In genomic region chr18:35376393-35376741, GRCh38 we compare ENCODE assay signal across 8 cellular contexts. TPM values are rescaled to one million over a fixed set of nuclear protein-coding genes. Genes with fewer than 3 reads are reported as not detected.
DNase-seq lines count a peak whose midpoint lies in the region; ATAC-seq and TF ChIP-seq lines count a peak whose summit lies in the region.

No MANE protein-coding gene starts in this region.

- peak overlapping the region; percentile 14 for H3K27ac ChIP-seq in HUES48 (ENCODE audit: low read depth, low read length)
- peak overlapping the region in 2 of 4 donors; percentile 68 to 73 for H3K27ac ChIP-seq in esophagus muscularis mucosa (replicated peaks in 1 of 4)
- no peak overlapping the region for H3K27ac ChIP-seq in neural cell (ENCODE audit: low read length)

- TF ChIP-seq EP300 in esophagus muscularis mucosa (IDR thresholded peaks at IDR 0.05) (no peak), neural cell (conservative IDR thresholded peaks at IDR 0.05; ENCODE audit: poor library complexity, severe bottlenecking) (no peak)

- WGBS in esophagus muscularis mucosa: 24% methylated on average over 10 of the region's 13 CpGs

- H3K4me3 ChIP-seq in HUES48 (ENCODE audit: low read depth, low read length) (peak overlapping the region; percentile 73), WI38 (ENCODE audit: low read depth, low read length) (peak overlapping the region; percentile 68), esophagus muscularis mucosa (peak overlapping the region; percentile 70 to 98 (median 93)), neural cell (ENCODE audit: low read length) (peak overlapping the region; percentile 82)

- H3K9me2 ChIP-seq in neural cell (ENCODE audit: insufficient read depth, low read length): no peaks in the 10 kb centered on the region

- DNase-seq in esophagus muscularis mucosa (ENCODE audit: extremely low spot score) (peak; percentile 86), NCI-H2029 treated with DMSO at 0.1 percent for 48 hours (lab: John Stamatoyannopoulos, UW) (no peak), NCI-H1436 treated with DMSO at 0.1 percent for 48 hours (lab: John Stamatoyannopoulos, UW) (no peak)

- peak overlapping the region; percentile 51 for H2AFZ ChIP-seq in neural cell (ENCODE audit: low read depth, low read length)

- no peak for TF ChIP-seq POLR2A in esophagus muscularis mucosa (IDR thresholded peaks at IDR 0.05; ENCODE audit: low read depth)

- TF ChIP-seq RAD21 in neural cell (conservative IDR thresholded peaks at IDR 0.05): no peak

- no peaks in the 10 kb centered on the region for H3K36me3 ChIP-seq in ES-I3 (ENCODE audit: insufficient read depth, low read length)
- H3K36me3 ChIP-seq in HUES48 (ENCODE audit: control insufficient read depth, insufficient read depth, low read length): no peaks in the 10 kb centered on the region
- peaks cover 0 to 5% (median 2%) of the 10 kb centered on the region in 4 donors for H3K36me3 ChIP-seq in esophagus muscularis mucosa
- no peaks in the 10 kb centered on the region for H3K36me3 ChIP-seq in neural cell (ENCODE audit: insufficient read depth, low read length)

- no peaks in the 10 kb centered on the region for H4K20me1 ChIP-seq in neural cell (ENCODE audit: insufficient read depth)

- H3K9me3 ChIP-seq in ES-I3 (ENCODE audit: control insufficient read depth, insufficient read depth, low read length) (no peaks in the 10 kb centered on the region), HUES48 (ENCODE audit: control insufficient read depth, insufficient read depth, low read length) (no peaks in the 10 kb centered on the region), esophagus muscularis mucosa (no peaks in the 10 kb centered on the region), neural cell (ENCODE audit: low read length) (no peaks in the 10 kb centered on the region)

- TF ChIP-seq CTCF in WI38 (IDR thresholded peaks at IDR 0.05; ENCODE audit: low read depth, low read length): no peak
- TF ChIP-seq CTCF in esophagus muscularis mucosa (IDR thresholded peaks at IDR 0.05): no peak
- no peak for TF ChIP-seq CTCF in neural cell (IDR thresholded peaks at IDR 0.05; ENCODE audit: poor library complexity, severe bottlenecking)

- H3K4me1 ChIP-seq in ES-I3 (ENCODE audit: insufficient read depth, low read length): no peaks in the 10 kb centered on the region
- H3K4me1 ChIP-seq in HUES48 (ENCODE audit: control insufficient read depth, insufficient read depth, low read length): peaks cover 3% of the 10 kb centered on the region; the same call in 1 of the 2 replicates
- peaks cover 3 to 15% (median 11%) of the 10 kb centered on the region in 4 donors for H3K4me1 ChIP-seq in esophagus muscularis mucosa

- H3K4me2 ChIP-seq in neural cell (ENCODE audit: low read length): no peak overlapping the region

- ATAC-seq in GM21381 (IDR thresholded peaks at IDR 0.05; ENCODE audit: unreplicated experiment): peak; percentile 50

- no peaks in the 10 kb centered on the region for H3K79me2 ChIP-seq in neural cell (replicated peaks; ENCODE audit: insufficient read depth, low read length)

- intact Hi-C loops in esophagus muscularis mucosa (cut with DNase I): no loop called here

- no peaks in the 10 kb centered on the region for H3F3A ChIP-seq in neural cell (ENCODE audit: insufficient read depth, low read length, poor library complexity, severe bottlenecking)

- H3K27me3 ChIP-seq in HUES48 (ENCODE audit: control insufficient read depth, insufficient read depth, low read length) (peaks cover 6% of the 10 kb centered on the region; the same call in 1 of the 2 replicates), esophagus muscularis mucosa (peaks cover 0 to 6% (median 0%) of the 10 kb centered on the region in 4 donors), neural cell (ENCODE audit: insufficient read depth, low read depth, low read length) (peaks cover 6% of the 10 kb centered on the region)

- H3K9ac ChIP-seq in ES-I3 (ENCODE audit: low read depth, low read length): peak overlapping the region; percentile 78
- H3K9ac ChIP-seq in HUES48 (ENCODE audit: low read depth, low read length): no peak overlapping the region
- peak overlapping the region; percentile 65 for H3K9ac ChIP-seq in neural cell (ENCODE audit: low read length)

TF ChIP-seq in neural cell, 6 proteins besides CTCF, POLR2A, EP300 and RAD21:
- TF ChIP-seq EZH2 (IDR thresholded peaks at IDR 0.05; ENCODE audit: borderline replicate concordance, insufficient read depth, low read length, poor library complexity, severe bottlenecking) (no peak), SMC3 (conservative IDR thresholded peaks at IDR 0.05; ENCODE audit: poor library complexity) (no peak), MXI1 (conservative IDR thresholded peaks at IDR 0.05; ENCODE audit: poor library complexity, severe bottlenecking) (no peak), TAF1 (IDR thresholded peaks at IDR 0.05; ENCODE audit: low read depth) (no peak), REST (IDR thresholded peaks at IDR 0.05; ENCODE audit: borderline replicate concordance) (no peak), POLR2AphosphoS5 (IDR thresholded peaks at IDR 0.05) (no peak)

RNA-seq across cellular contexts. Expression of gene ZNF396, which starts 0.8 kb away (rescaled TPM):
- total RNA-seq in esophagus muscularis mucosa: 1 to 10 TPM in 3 of 4 donors, under 1 TPM in 1; 0.99 to 2.5 (median 1.4) TPM
- 0.92 and 2.6 TPM in 2 replicates for polyA plus RNA-seq in neural cell
- polyA minus RNA-seq in neural cell: 3.0 and 3.7 TPM in 2 replicates

RNA-seq across cellular contexts. Expression of gene ZNF24, which starts 32.1 kb away (rescaled TPM):
- 10 to 100 TPM; 31.2 to 41.1 (median 39.3) TPM for total RNA-seq in esophagus muscularis mucosa
- 39.4 and 46.3 TPM in 2 replicates for polyA plus RNA-seq in neural cell
- polyA minus RNA-seq in neural cell: 139 and 153 TPM in 2 replicates
